Comparison of ENCODE assay signal across 1 cellular context in the genomic region with DNA sequence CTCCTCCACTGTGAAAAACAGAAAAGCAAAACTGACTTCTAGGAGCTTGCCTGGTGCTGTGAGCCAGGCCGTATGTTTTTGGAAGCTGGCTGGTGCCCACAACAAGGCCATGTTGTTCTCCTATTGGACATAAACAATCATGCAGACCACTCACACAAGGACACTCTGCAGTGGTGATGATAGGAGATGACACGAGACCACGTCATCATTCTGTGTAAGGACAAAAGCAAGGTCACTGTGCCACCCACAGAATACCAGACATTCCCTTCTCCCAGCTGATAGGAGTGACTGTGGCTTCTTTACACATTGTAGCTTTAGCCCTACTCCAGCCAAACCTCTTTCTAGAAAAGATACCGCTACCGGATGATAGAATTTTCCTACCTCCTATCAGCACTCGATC.
TF ChIP-seq lines count a peak whose summit lies in the region.

No MANE protein-coding gene starts in this region.

TF ChIP-seq in K562, 482 proteins besides CTCF, POLR2A, EP300 and RAD21 (continued from another document and continues in another):
- TF ChIP-seq POU5F1 (IDR thresholded peaks at IDR 0.05; ENCODE audit: borderline replicate concordance, low read depth, low read length, partially characterized antibody): no peak
- TF ChIP-seq TBP (optimal IDR thresholded peaks at IDR 0.05; ENCODE audit: low read depth, low read length): no peak
- no peak for TF ChIP-seq TRIM28 (IDR thresholded peaks at IDR 0.05)
- TF ChIP-seq PML (IDR thresholded peaks at IDR 0.05; ENCODE audit: low read length): no peak
- TF ChIP-seq DMBX1 (CRISPR knock-in tag; IDR thresholded peaks at IDR 0.05; ENCODE audit: borderline replicate concordance): no peak
- peak; percentile 48 for TF ChIP-seq FOSL1 (tag; conservative IDR thresholded peaks at IDR 0.05)
- no peak for TF ChIP-seq CCAR2 (IDR thresholded peaks at IDR 0.05; ENCODE audit: low read depth, low read length)
- TF ChIP-seq SMAD2 (IDR thresholded peaks at IDR 0.05; ENCODE audit: low read depth, low read length): no peak
- TF ChIP-seq E2F6 (IDR thresholded peaks at IDR 0.05; ENCODE audit: borderline replicate concordance in 1 of 2, extremely low read depth in 1 of 2, insufficient read depth in 1 of 2, insufficient read length in 1 of 2, low read depth in 1 of 2, low read length in 1 of 2, poor library complexity in 1 of 2, severe bottlenecking in 1 of 2): no peak
- TF ChIP-seq SOX6 (IDR thresholded peaks at IDR 0.05): 0 out of 2 replicates have a peak, but pooled peaks have one; percentile 26
- TF ChIP-seq ZNF644 (tag; IDR thresholded peaks at IDR 0.05; ENCODE audit: low read depth): no peak
- TF ChIP-seq, protein P1, sequence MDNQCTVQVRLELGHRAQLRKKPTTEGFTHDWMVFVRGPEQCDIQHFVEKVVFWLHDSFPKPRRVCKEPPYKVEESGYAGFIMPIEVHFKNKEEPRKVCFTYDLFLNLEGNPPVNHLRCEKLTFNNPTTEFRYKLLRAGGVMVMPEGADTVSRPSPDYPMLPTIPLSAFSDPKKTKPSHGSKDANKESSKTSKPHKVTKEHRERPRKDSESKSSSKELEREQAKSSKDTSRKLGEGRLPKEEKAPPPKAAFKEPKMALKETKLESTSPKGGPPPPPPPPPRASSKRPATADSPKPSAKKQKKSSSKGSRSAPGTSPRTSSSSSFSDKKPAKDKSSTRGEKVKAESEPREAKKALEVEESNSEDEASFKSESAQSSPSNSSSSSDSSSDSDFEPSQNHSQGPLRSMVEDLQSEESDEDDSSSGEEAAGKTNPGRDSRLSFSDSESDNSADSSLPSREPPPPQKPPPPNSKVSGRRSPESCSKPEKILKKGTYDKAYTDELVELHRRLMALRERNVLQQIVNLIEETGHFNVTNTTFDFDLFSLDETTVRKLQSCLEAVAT (IDR thresholded peaks at IDR 0.05): peak in 1 of 2 experiments; percentile 14; a peak in 1 of 4 replicates
- no peak for TF ChIP-seq NR4A1 (CRISPR knock-in tag; IDR thresholded peaks at IDR 0.05)
- TF ChIP-seq NR4A1 (tag; IDR thresholded peaks at IDR 0.05): no peak
- TF ChIP-seq ZNF707 (CRISPR knock-in tag; conservative IDR thresholded peaks at IDR 0.05): no peak
- peak; percentile 11 to 26; a peak in 1 of 4 replicates for TF ChIP-seq TEAD1 (CRISPR knock-in tag; IDR thresholded peaks at IDR 0.05)
- no peak for TF ChIP-seq RFX1 (IDR thresholded peaks at IDR 0.05)
- TF ChIP-seq ZBTB17 (CRISPR knock-in tag; IDR thresholded peaks at IDR 0.05): no peak
- TF ChIP-seq CREM (IDR thresholded peaks at IDR 0.05; ENCODE audit: low read depth): peak; percentile 91
- peak; percentile 30; the same call in 1 of the 2 replicates for TF ChIP-seq NCOR1 (IDR thresholded peaks at IDR 0.05)
- no peak for TF ChIP-seq POLR3G (IDR thresholded peaks at IDR 0.05; ENCODE audit: extremely low read depth, insufficient read length, insufficient replicate concordance)
- TF ChIP-seq, protein P2, sequence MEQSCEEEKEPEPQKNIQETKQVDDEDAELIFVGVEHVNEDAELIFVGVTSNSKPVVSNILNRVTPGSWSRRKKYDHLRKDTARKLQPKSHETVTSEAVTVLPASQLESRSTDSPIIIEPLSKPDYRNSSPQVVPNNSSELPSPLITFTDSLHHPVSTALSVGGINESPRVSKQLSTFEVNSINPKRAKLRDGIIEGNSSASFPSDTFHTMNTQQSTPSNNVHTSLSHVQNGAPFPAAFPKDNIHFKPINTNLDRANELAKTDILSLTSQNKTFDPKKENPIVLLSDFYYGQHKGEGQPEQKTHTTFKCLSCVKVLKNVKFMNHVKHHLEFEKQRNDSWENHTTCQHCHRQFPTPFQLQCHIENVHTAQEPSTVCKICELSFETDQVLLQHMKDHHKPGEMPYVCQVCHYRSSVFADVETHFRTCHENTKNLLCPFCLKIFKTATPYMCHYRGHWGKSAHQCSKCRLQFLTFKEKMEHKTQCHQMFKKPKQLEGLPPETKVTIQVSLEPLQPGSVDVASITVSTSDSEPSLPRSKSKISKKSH (CRISPR knock-in tag; IDR thresholded peaks at IDR 0.05): no peak
- no peak for TF ChIP-seq ZNF57 (CRISPR knock-in tag; IDR thresholded peaks at IDR 0.05)
- TF ChIP-seq CREB1 (IDR thresholded peaks at IDR 0.05): peak; percentile 86
- TF ChIP-seq CREB1 (CRISPR knock-in tag; IDR thresholded peaks at IDR 0.05): no peak
- peak; percentile 80 for TF ChIP-seq TFAP4 (CRISPR knock-in tag; IDR thresholded peaks at IDR 0.05; ENCODE audit: borderline replicate concordance)
- no peak for TF ChIP-seq ZNF232 (CRISPR knock-in tag; IDR thresholded peaks at IDR 0.05)
- no peak for TF ChIP-seq ZNF407 (IDR thresholded peaks at IDR 0.05; ENCODE audit: low read depth)
- TF ChIP-seq NONO (IDR thresholded peaks at IDR 0.05; ENCODE audit: low read depth in 2 of 2, low read length in 1 of 2): no peak
- peak; percentile 74 for TF ChIP-seq TEAD4 (IDR thresholded peaks at IDR 0.05; ENCODE audit: low read length)
- no peak for TF ChIP-seq TEAD4 (CRISPR knock-in tag; IDR thresholded peaks at IDR 0.05; ENCODE audit: borderline replicate concordance)
- TF ChIP-seq GTF2A2 (tag; IDR thresholded peaks at IDR 0.05): no peak
- TF ChIP-seq CC2D1A (IDR thresholded peaks at IDR 0.05): no peak
- TF ChIP-seq BHLHE40 (IDR thresholded peaks at IDR 0.05; ENCODE audit: low read length): peak; percentile 55
- TF ChIP-seq, protein P3, sequence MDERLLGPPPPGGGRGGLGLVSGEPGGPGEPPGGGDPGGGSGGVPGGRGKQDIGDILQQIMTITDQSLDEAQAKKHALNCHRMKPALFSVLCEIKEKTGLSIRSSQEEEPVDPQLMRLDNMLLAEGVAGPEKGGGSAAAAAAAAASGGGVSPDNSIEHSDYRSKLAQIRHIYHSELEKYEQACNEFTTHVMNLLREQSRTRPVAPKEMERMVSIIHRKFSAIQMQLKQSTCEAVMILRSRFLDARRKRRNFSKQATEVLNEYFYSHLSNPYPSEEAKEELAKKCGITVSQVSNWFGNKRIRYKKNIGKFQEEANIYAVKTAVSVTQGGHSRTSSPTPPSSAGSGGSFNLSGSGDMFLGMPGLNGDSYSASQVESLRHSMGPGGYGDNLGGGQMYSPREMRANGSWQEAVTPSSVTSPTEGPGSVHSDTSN (CRISPR knock-in tag; IDR thresholded peaks at IDR 0.05; ENCODE audit: low read depth): no peak
- TF ChIP-seq, protein P3 (tag; conservative IDR thresholded peaks at IDR 0.05; ENCODE audit: low read depth): 0 out of 2 replicates have a peak, but pooled peaks have one; percentile 27
- peak; percentile 56 for TF ChIP-seq DPF2 (IDR thresholded peaks at IDR 0.05)
- no peak for TF ChIP-seq SP2 (IDR thresholded peaks at IDR 0.05; ENCODE audit: extremely low read depth, low read depth, low read length, poor library complexity, severe bottlenecking)
- peak; percentile 30; the same call in 1 of the 2 replicates for TF ChIP-seq JUND (IDR thresholded peaks at IDR 0.05; ENCODE audit: borderline replicate concordance, low read depth, low read length)
- 0 out of 3 replicates have a peak, but pooled peaks have one; percentile 43 for TF ChIP-seq JUND (tag; IDR thresholded peaks at IDR 0.05; ENCODE audit: borderline replicate concordance, low read depth, low read length)
- TF ChIP-seq MAFF (IDR thresholded peaks at IDR 0.05; ENCODE audit: low read length): no peak
- no peak for TF ChIP-seq NELFE (IDR thresholded peaks at IDR 0.05; ENCODE audit: insufficient read depth, insufficient read length)
- TF ChIP-seq EGR1 (conservative IDR thresholded peaks at IDR 0.05): peak; percentile 82
- no peak for TF ChIP-seq PURB (CRISPR knock-in tag; IDR thresholded peaks at IDR 0.05; ENCODE audit: low read depth)
- TF ChIP-seq TFE3 (CRISPR knock-in tag; IDR thresholded peaks at IDR 0.05): no peak
- no peak for TF ChIP-seq NR3C1 (CRISPR knock-in tag; IDR thresholded peaks at IDR 0.05)
- no peak for TF ChIP-seq FOXJ3 (CRISPR knock-in tag; IDR thresholded peaks at IDR 0.05)
- no peak for TF ChIP-seq RUNX1 (IDR thresholded peaks at IDR 0.05; ENCODE audit: low read depth)
- TF ChIP-seq ZKSCAN1 (IDR thresholded peaks at IDR 0.05; ENCODE audit: low read depth, low read length): no peak
- no peak for TF ChIP-seq ZNF3 (CRISPR knock-in tag; IDR thresholded peaks at IDR 0.05)
